In the genomic region with DNA sequence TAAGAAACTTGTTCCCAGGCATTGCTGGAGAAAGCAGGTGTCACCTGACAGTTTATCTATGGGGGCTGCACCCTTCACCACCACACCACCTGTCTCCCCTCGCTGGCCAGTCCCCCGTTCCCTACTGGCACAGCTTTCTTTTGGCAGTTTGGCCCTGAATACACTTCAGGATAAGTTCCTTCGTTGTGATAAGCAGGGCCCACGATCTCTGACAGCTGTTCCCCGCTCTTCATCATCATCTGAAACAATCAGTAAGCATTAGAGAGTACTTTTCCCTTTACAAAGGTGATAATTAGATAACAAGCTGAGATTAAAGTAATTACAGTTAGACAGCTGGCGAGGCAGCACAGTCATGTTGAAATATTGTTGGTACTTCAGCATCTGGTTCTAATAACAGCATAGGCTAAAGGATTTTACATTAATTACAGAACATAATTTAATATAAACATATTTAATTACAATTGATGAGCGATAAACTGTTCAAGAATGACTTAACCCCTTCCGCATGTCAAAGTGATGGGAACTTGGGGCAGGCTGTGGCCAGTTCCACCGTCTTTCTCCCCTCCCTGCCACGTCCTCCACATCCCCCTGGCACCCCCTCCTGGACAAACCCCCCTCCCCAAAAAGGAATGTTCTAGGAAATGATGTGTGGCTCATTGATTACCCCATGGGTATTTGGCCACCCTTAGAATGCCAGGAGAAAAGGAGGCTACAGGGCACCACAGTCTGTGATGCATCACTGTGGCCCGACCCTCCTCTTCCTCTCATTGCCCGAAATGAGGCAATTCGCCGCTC, we compare ENCODE assay signal across 16 cellular contexts.
"Had no signal": no experiment of that assay in that cellular context is flagged by ENCODE, and none has a peak within 500 bp of the region (broad histone marks: within the 10 kb centered on the region; RNA-seq: fewer than 3 reads in every experiment).

No MANE protein-coding gene starts in this region.

- H3K27ac Mint-ChIP-seq: activated T-helper 1 cell treated with anti-CD3 and anti-CD28 coated beads, Interleukin-12 subunit alpha, Interleukin-12 subunit beta, Interleukin-2, Interleukin-4 antibody, amounts not matched to agents 30 ng/mL and 10 ng/mL and 1 ng/mL, durations not matched to agents 14 hours and 24 hours and 36 hours; naive thymus-derived CD8-positive, alpha-beta T cell; stimulated activated effector memory CD8-positive, alpha-beta T cell treated with anti-CD3 and anti-CD28 coated beads, Interleukin-12 subunit alpha, Interleukin-12 subunit beta, amount 100 ng/mL, for 72 hours had no signal

- H3K4me3 ChIP-seq: colonic mucosa, heart right ventricle, mucosa of descending colon, right atrium auricular region, skin epidermis, tibial artery had no signal

- H3K27me3 ChIP-seq: colonic mucosa, right atrium auricular region, tibial artery had no signal

- DNase-seq: activated CD4-positive, alpha-beta T cell treated with anti-CD3 and anti-CD28 coated beads for 48 hours; activated naive CD4-positive, alpha-beta T cell treated with Interleukin-2 at 50 U/mL for 16 hours; caudate nucleus; colonic mucosa; foreskin melanocyte; heart right ventricle; mammary epithelial cell; mucosa of descending colon; naive thymus-derived CD8-positive, alpha-beta T cell; tibial artery had no signal

- ATAC-seq: heart right ventricle; mucosa of descending colon; naive thymus-derived CD8-positive, alpha-beta T cell; stimulated activated effector memory CD8-positive, alpha-beta T cell treated with anti-CD3 and anti-CD28 coated beads, Interleukin-12 subunit alpha, Interleukin-12 subunit beta, amount 100 ng/mL, for 72 hours had no signal

- H3K27ac ChIP-seq: colonic mucosa, heart right ventricle, neutrophil, right atrium auricular region, skin epidermis, tibial artery had no signal

- FAIRE-seq: islet of Langerhans had no signal

- H3K4me1 Mint-ChIP-seq: stimulated activated effector memory CD8-positive, alpha-beta T cell treated with anti-CD3 and anti-CD28 coated beads, Interleukin-12 subunit alpha, Interleukin-12 subunit beta, amount 100 ng/mL, for 72 hours had no signal

- H3K36me3 Mint-ChIP-seq: naive thymus-derived CD8-positive, alpha-beta T cell; stimulated activated effector memory CD8-positive, alpha-beta T cell treated with anti-CD3 and anti-CD28 coated beads, Interleukin-12 subunit alpha, Interleukin-12 subunit beta, amount 100 ng/mL, for 72 hours had no signal

- H3K4me3 Mint-ChIP-seq: activated T-helper 1 cell treated with anti-CD3 and anti-CD28 coated beads, Interleukin-12 subunit alpha, Interleukin-12 subunit beta, Interleukin-2, Interleukin-4 antibody, amounts not matched to agents 30 ng/mL and 10 ng/mL and 1 ng/mL, durations not matched to agents 14 hours and 24 hours and 36 hours; naive thymus-derived CD8-positive, alpha-beta T cell; stimulated activated effector memory CD8-positive, alpha-beta T cell treated with anti-CD3 and anti-CD28 coated beads, Interleukin-12 subunit alpha, Interleukin-12 subunit beta, amount 100 ng/mL, for 72 hours had no signal

- H3K36me3 ChIP-seq: colonic mucosa, heart right ventricle, neutrophil, right atrium auricular region, tibial artery had no signal

- H3K4me1 ChIP-seq: colonic mucosa, heart right ventricle, right atrium auricular region, tibial artery had no signal

- H3K9me3 Mint-ChIP-seq: activated T-helper 1 cell treated with anti-CD3 and anti-CD28 coated beads, Interleukin-12 subunit alpha, Interleukin-12 subunit beta, Interleukin-2, Interleukin-4 antibody, amounts not matched to agents 30 ng/mL and 10 ng/mL and 1 ng/mL, durations not matched to agents 14 hours and 24 hours and 36 hours; naive thymus-derived CD8-positive, alpha-beta T cell; stimulated activated effector memory CD8-positive, alpha-beta T cell treated with anti-CD3 and anti-CD28 coated beads, Interleukin-12 subunit alpha, Interleukin-12 subunit beta, amount 100 ng/mL, for 72 hours had no signal

- H3K9me3 ChIP-seq: colonic mucosa, heart right ventricle, mucosa of descending colon, neutrophil, right atrium auricular region, tibial artery had no signal
